In the genomic region with DNA sequence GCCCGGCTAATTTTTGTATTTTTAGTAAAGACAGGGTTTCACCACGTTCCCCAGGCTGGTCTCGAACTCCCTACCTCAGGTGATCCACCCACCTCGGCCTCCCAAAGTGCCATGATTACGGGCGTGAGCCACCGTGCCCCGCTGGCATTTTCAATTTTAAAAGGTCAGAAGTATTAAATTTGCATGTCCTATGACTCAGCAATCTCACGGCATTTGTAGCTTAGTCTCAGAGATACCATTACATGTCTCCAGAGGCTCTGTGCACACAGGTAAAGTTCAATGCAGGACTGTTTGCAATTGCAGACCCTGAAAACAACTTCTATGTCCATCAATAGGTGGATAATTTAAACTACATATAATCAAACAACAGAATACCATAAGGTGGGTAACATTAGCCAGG, we compare ENCODE assay signal across 15 cellular contexts.
A peak's percentile ranks its signal among the peaks of the same experiment; 100 is the strongest.
DNase-seq lines count a peak whose midpoint lies in the region; ATAC-seq and TF ChIP-seq lines count a peak whose summit lies in the region.
"Had no signal": no experiment of that assay in that cellular context is flagged by ENCODE, and none has a peak within 500 bp of the region (broad histone marks: within the 10 kb centered on the region; RNA-seq: fewer than 3 reads in every experiment).

No MANE protein-coding gene starts in this region.

- H3K27me3 ChIP-seq in breast epithelium (no peaks in the 10 kb centered on the region), adrenal gland (no peaks in the 10 kb centered on the region), psoas muscle (ENCODE audit: insufficient read depth in 3 of 3, low read length in 2 of 3) (no peaks in the 10 kb centered on the region)
- H3K27me3 ChIP-seq: SJCRH30 had no signal

- 67 to 77% (median 68%) methylated on average over 9 of the region's 9 CpGs for WGBS in adrenal gland, 4 donors
- 53 to 78% (median 57%) methylated on average over 9 of the region's 9 CpGs for WGBS in psoas muscle, 3 donors

- H3K4me1 ChIP-seq in breast epithelium (no peaks in the 10 kb centered on the region), adrenal gland (replicated peaks in 1 of 2) (peaks cover 0 to 12% of the 10 kb centered on the region in 2 donors), psoas muscle (peaks cover 8% of the 10 kb centered on the region)
- H3K4me1 ChIP-seq: SJCRH30 had no signal

- TF ChIP-seq POLR2A in breast epithelium (IDR thresholded peaks at IDR 0.05) (no peak), adrenal gland (IDR thresholded peaks at IDR 0.05) (no peak)

- H3K36me3 ChIP-seq in breast epithelium (peaks cover 12% of the 10 kb centered on the region), adrenal gland (replicated peaks in 1 of 2) (peaks cover 0 to 80% of the 10 kb centered on the region in 2 donors), psoas muscle (ENCODE audit: insufficient read depth in 1 of 2, low read depth in 1 of 2) (peaks cover 0 to 93% of the 10 kb centered on the region in 2 donors)

- H3K4me3 ChIP-seq in breast epithelium (no peak overlapping the region), adrenal gland (no peak overlapping the region), psoas muscle (no peak overlapping the region)
- H3K4me3 ChIP-seq: SJCRH30 had no signal

- no TSS peak for BruUV-seq in MCF 10A (replicated peaks; lab: Mats Ljungman, UMichigan)

- peaks cover 100% of the 10 kb centered on the region for H3K36me3 Mint-ChIP-seq in MCF 10A (ENCODE audit: insufficient read depth, unreplicated experiment)
- no peaks in the 10 kb centered on the region for H3K36me3 Mint-ChIP-seq in activated CD4-positive, alpha-beta memory T cell treated with anti-CD3 and anti-CD28 coated beads, Interleukin-2, amount 10 ng/mL, durations not matched to agents 7 days and 5 days (ENCODE audit: low read depth)

- TF ChIP-seq CTCF in MCF 10A (IDR thresholded peaks at IDR 0.05; ENCODE audit: unreplicated experiment) (no peak), breast epithelium (IDR thresholded peaks at IDR 0.05) (no peak), adrenal gland (IDR thresholded peaks at IDR 0.05) (no peak), psoas muscle (IDR thresholded peaks at IDR 0.05) (no peak)

- no peak overlapping the region for H3K4me3 Mint-ChIP-seq in MCF 10A (ENCODE audit: unreplicated experiment)
- H3K4me3 Mint-ChIP-seq in activated CD4-positive, alpha-beta memory T cell treated with anti-CD3 and anti-CD28 coated beads, Interleukin-2, amount 10 ng/mL, durations not matched to agents 7 days and 5 days, result no peak overlapping the region

- H3K27me3 Mint-ChIP-seq in MCF 10A (ENCODE audit: insufficient read depth, unreplicated experiment), result no peaks in the 10 kb centered on the region
- H3K27me3 Mint-ChIP-seq in activated CD4-positive, alpha-beta memory T cell treated with anti-CD3 and anti-CD28 coated beads, Interleukin-2, amount 10 ng/mL, durations not matched to agents 7 days and 5 days, result no peaks in the 10 kb centered on the region

- POLR2A ChIA-PET in MCF 10A (lab: Yijun Ruan, JAX), result interaction anchor here (1.0 kb wide), 1 partner anchor 13 kb away, joined by 3 read pairs; no protein-coding TSS in a partner anchor
- POLR2A ChIA-PET in activated CD4-positive, alpha-beta memory T cell treated with anti-CD3 and anti-CD28 coated beads, Interleukin-2, amount 10 ng/mL, durations not matched to agents 7 days and 5 days (lab: Charles Lee), result no interaction called here

- H3K27ac Mint-ChIP-seq in MCF 10A (ENCODE audit: low read depth, unreplicated experiment), result peak overlapping the region; percentile 42
- H3K27ac Mint-ChIP-seq in activated CD4-positive, alpha-beta memory T cell treated with anti-CD3 and anti-CD28 coated beads, Interleukin-2, amount 10 ng/mL, durations not matched to agents 7 days and 5 days, result no peak overlapping the region

- H3K27ac ChIP-seq in breast epithelium, result no peak overlapping the region
- peak overlapping the region in 3 of 5 donors; percentile 15 to 55 (median 47) for H3K27ac ChIP-seq in adrenal gland
- no peak overlapping the region for H3K27ac ChIP-seq in psoas muscle
- H3K27ac ChIP-seq: SJCRH30 had no signal

- no peaks in the 10 kb centered on the region for H3K9me3 Mint-ChIP-seq in MCF 10A (ENCODE audit: unreplicated experiment)
- no peaks in the 10 kb centered on the region for H3K9me3 Mint-ChIP-seq in activated CD4-positive, alpha-beta memory T cell treated with anti-CD3 and anti-CD28 coated beads, Interleukin-2, amount 10 ng/mL, durations not matched to agents 7 days and 5 days

- no peaks in the 10 kb centered on the region for H3K9me3 ChIP-seq in breast epithelium
- no peaks in the 10 kb centered on the region for H3K9me3 ChIP-seq in adrenal gland (replicated peaks in 1 of 3)
- H3K9me3 ChIP-seq in psoas muscle, result no peaks in the 10 kb centered on the region
- H3K9me3 ChIP-seq: SJCRH30 had no signal

- CTCF ChIA-PET in MCF 10A (lab: Yijun Ruan, JAX), result interaction anchor here (0.6 kb wide), 1 partner anchor 637 kb away, joined by 3 read pairs; no protein-coding TSS in a partner anchor
- CTCF ChIA-PET in activated CD4-positive, alpha-beta memory T cell treated with anti-CD3 and anti-CD28 coated beads, Interleukin-2, amount 10 ng/mL, durations not matched to agents 7 days and 5 days (lab: Charles Lee), result no interaction called here

- DNase-seq in MCF 10A (ENCODE audit: unreplicated experiment) (no peak), breast epithelium (ENCODE audit: low spot score in 2 of 2) (no peak), NCI-H460 (ENCODE audit: extremely low read depth, low read depth) (peak; percentile 40), adrenal gland (peak in 1 of 7 donors; percentile 43), psoas muscle (peak in 1 of 2 donors; percentile 13), MV-4-11 (lab: John Stamatoyannopoulos, UW) (no peak)
- no peak for DNase-seq in activated CD4-positive, alpha-beta memory T cell treated with anti-CD3 and anti-CD28 coated beads, Interleukin-2, amount 10 ng/mL, durations not matched to agents 7 days and 5 days
- DNase-seq: C1 segment of cervical spinal cord, Kasumi-1, NCI-H1105 treated with DMSO at 0.1 percent for 48 hours, NCI-H187, NCI-H446 treated with DMSO at 0.1 percent for 48 hours, NCI-H748 treated with DMSO at 0.1 percent for 48 hours, SJCRH30 had no signal

- peak; percentile 31 to 42 (median 38) for ATAC-seq in psoas muscle
- ATAC-seq in HG02623 (IDR thresholded peaks at IDR 0.05; ENCODE audit: unreplicated experiment), result no peak

- intact Hi-C loops in MCF 10A (cut with micrococcal nuclease), result no loop called here
- intact Hi-C loops in breast epithelium (cut with DNase I; ENCODE audit: low total_unique reads), result no loop called here
- intact Hi-C loops in adrenal gland (cut with DNase I), result no loop called here
- intact Hi-C loops in psoas muscle (cut with DNase I), result no loop called here

- no peaks in the 10 kb centered on the region for H3K4me1 Mint-ChIP-seq in MCF 10A (ENCODE audit: insufficient read depth, unreplicated experiment)
- H3K4me1 Mint-ChIP-seq in activated CD4-positive, alpha-beta memory T cell treated with anti-CD3 and anti-CD28 coated beads, Interleukin-2, amount 10 ng/mL, durations not matched to agents 7 days and 5 days, result peaks cover 7% of the 10 kb centered on the region

Comparison
In these comparisons a context has a peak if more than half of its experiments do, and no peak if none do; other contexts are left out.
1. H3K27ac ChIP-seq: peak in adrenal gland (3 of 5); none in breast epithelium (0 of 2) and psoas muscle (single experiment).